ENCODE assay signal across 1 cellular context in the genomic region with DNA sequence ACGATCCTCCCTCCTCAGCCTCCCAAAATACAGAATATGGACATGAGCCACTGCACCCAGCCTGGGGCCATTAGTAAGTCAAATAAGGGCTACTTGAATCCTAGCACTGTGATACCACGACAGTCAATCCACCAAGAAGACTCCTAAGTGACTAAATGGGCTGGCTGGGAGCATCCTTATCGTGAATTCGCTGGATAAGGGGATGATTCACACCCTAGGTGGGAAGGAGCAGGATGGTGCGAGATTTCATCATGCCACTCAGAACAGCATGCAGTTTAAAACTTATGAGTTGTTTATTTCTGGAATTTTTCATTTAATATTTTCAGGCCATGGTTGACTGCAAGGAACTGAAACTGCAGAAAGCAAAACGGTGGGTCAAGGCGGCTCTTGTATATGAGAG.
TF ChIP-seq lines count a peak whose summit lies in the region.

No MANE protein-coding gene starts in this region.

TF ChIP-seq in K562, 482 proteins besides CTCF, POLR2A, EP300 and RAD21 (continued from another document):
- TF ChIP-seq, protein P1, sequence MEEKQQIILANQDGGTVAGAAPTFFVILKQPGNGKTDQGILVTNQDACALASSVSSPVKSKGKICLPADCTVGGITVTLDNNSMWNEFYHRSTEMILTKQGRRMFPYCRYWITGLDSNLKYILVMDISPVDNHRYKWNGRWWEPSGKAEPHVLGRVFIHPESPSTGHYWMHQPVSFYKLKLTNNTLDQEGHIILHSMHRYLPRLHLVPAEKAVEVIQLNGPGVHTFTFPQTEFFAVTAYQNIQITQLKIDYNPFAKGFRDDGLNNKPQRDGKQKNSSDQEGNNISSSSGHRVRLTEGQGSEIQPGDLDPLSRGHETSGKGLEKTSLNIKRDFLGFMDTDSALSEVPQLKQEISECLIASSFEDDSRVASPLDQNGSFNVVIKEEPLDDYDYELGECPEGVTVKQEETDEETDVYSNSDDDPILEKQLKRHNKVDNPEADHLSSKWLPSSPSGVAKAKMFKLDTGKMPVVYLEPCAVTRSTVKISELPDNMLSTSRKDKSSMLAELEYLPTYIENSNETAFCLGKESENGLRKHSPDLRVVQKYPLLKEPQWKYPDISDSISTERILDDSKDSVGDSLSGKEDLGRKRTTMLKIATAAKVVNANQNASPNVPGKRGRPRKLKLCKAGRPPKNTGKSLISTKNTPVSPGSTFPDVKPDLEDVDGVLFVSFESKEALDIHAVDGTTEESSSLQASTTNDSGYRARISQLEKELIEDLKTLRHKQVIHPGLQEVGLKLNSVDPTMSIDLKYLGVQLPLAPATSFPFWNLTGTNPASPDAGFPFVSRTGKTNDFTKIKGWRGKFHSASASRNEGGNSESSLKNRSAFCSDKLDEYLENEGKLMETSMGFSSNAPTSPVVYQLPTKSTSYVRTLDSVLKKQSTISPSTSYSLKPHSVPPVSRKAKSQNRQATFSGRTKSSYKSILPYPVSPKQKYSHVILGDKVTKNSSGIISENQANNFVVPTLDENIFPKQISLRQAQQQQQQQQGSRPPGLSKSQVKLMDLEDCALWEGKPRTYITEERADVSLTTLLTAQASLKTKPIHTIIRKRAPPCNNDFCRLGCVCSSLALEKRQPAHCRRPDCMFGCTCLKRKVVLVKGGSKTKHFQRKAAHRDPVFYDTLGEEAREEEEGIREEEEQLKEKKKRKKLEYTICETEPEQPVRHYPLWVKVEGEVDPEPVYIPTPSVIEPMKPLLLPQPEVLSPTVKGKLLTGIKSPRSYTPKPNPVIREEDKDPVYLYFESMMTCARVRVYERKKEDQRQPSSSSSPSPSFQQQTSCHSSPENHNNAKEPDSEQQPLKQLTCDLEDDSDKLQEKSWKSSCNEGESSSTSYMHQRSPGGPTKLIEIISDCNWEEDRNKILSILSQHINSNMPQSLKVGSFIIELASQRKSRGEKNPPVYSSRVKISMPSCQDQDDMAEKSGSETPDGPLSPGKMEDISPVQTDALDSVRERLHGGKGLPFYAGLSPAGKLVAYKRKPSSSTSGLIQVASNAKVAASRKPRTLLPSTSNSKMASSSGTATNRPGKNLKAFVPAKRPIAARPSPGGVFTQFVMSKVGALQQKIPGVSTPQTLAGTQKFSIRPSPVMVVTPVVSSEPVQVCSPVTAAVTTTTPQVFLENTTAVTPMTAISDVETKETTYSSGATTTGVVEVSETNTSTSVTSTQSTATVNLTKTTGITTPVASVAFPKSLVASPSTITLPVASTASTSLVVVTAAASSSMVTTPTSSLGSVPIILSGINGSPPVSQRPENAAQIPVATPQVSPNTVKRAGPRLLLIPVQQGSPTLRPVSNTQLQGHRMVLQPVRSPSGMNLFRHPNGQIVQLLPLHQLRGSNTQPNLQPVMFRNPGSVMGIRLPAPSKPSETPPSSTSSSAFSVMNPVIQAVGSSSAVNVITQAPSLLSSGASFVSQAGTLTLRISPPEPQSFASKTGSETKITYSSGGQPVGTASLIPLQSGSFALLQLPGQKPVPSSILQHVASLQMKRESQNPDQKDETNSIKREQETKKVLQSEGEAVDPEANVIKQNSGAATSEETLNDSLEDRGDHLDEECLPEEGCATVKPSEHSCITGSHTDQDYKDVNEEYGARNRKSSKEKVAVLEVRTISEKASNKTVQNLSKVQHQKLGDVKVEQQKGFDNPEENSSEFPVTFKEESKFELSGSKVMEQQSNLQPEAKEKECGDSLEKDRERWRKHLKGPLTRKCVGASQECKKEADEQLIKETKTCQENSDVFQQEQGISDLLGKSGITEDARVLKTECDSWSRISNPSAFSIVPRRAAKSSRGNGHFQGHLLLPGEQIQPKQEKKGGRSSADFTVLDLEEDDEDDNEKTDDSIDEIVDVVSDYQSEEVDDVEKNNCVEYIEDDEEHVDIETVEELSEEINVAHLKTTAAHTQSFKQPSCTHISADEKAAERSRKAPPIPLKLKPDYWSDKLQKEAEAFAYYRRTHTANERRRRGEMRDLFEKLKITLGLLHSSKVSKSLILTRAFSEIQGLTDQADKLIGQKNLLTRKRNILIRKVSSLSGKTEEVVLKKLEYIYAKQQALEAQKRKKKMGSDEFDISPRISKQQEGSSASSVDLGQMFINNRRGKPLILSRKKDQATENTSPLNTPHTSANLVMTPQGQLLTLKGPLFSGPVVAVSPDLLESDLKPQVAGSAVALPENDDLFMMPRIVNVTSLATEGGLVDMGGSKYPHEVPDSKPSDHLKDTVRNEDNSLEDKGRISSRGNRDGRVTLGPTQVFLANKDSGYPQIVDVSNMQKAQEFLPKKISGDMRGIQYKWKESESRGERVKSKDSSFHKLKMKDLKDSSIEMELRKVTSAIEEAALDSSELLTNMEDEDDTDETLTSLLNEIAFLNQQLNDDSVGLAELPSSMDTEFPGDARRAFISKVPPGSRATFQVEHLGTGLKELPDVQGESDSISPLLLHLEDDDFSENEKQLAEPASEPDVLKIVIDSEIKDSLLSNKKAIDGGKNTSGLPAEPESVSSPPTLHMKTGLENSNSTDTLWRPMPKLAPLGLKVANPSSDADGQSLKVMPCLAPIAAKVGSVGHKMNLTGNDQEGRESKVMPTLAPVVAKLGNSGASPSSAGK (IDR thresholded peaks at IDR 0.05) = peak; percentile 25; the same call in 1 of the 2 replicates
- TF ChIP-seq BRD4 (IDR thresholded peaks at IDR 0.05) = no peak
- 0 out of 2 replicates have a peak, but pooled peaks have one; percentile 15 for TF ChIP-seq DPF2 (IDR thresholded peaks at IDR 0.05)
- TF ChIP-seq PTBP1 (IDR thresholded peaks at IDR 0.05; ENCODE audit: low read depth, low read length) = no peak
- TF ChIP-seq ARID1B (IDR thresholded peaks at IDR 0.05) = peak; percentile 32; the same call in 1 of the 2 replicates
- TF ChIP-seq, protein P2, sequence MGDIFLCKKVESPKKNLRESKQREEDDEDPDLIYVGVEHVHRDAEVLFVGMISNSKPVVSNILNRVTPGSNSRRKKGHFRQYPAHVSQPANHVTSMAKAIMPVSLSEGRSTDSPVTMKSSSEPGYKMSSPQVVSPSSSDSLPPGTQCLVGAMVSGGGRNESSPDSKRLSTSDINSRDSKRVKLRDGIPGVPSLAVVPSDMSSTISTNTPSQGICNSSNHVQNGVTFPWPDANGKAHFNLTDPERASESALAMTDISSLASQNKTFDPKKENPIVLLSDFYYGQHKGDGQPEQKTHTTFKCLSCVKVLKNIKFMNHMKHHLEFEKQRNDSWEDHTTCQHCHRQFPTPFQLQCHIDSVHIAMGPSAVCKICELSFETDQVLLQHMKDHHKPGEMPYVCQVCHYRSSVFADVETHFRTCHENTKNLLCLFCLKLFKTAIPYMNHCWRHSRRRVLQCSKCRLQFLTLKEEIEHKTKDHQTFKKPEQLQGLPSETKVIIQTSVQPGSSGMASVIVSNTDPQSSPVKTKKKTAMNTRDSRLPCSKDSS (IDR thresholded peaks at IDR 0.05; ENCODE audit: low read depth, partially characterized antibody) = no peak
- TF ChIP-seq NR2C1 (IDR thresholded peaks at IDR 0.05) = no peak
- TF ChIP-seq NR2C1 (tag; IDR thresholded peaks at IDR 0.05) = no peak
- TF ChIP-seq RCOR1 (IDR thresholded peaks at IDR 0.05; ENCODE audit: borderline replicate concordance in 1 of 2, low read depth in 2 of 2, low read length in 2 of 2) = peak in 1 of 2 experiments; percentile 46; a peak in 1 of 4 replicates
- TF ChIP-seq, protein P3, sequence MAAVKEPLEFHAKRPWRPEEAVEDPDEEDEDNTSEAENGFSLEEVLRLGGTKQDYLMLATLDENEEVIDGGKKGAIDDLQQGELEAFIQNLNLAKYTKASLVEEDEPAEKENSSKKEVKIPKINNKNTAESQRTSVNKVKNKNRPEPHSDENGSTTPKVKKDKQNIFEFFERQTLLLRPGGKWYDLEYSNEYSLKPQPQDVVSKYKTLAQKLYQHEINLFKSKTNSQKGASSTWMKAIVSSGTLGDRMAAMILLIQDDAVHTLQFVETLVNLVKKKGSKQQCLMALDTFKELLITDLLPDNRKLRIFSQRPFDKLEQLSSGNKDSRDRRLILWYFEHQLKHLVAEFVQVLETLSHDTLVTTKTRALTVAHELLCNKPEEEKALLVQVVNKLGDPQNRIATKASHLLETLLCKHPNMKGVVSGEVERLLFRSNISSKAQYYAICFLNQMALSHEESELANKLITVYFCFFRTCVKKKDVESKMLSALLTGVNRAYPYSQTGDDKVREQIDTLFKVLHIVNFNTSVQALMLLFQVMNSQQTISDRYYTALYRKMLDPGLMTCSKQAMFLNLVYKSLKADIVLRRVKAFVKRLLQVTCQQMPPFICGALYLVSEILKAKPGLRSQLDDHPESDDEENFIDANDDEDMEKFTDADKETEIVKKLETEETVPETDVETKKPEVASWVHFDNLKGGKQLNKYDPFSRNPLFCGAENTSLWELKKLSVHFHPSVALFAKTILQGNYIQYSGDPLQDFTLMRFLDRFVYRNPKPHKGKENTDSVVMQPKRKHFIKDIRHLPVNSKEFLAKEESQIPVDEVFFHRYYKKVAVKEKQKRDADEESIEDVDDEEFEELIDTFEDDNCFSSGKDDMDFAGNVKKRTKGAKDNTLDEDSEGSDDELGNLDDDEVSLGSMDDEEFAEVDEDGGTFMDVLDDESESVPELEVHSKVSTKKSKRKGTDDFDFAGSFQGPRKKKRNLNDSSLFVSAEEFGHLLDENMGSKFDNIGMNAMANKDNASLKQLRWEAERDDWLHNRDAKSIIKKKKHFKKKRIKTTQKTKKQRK (IDR thresholded peaks at IDR 0.05; ENCODE audit: borderline replicate concordance, low read depth, low read length) = no peak
- TF ChIP-seq TRIM24 (IDR thresholded peaks at IDR 0.05) = peak in 1 of 2 experiments; percentile 38; a peak in 1 of 4 replicates
- TF ChIP-seq SOX6 (IDR thresholded peaks at IDR 0.05) = no peak
- TF ChIP-seq, protein P4, sequence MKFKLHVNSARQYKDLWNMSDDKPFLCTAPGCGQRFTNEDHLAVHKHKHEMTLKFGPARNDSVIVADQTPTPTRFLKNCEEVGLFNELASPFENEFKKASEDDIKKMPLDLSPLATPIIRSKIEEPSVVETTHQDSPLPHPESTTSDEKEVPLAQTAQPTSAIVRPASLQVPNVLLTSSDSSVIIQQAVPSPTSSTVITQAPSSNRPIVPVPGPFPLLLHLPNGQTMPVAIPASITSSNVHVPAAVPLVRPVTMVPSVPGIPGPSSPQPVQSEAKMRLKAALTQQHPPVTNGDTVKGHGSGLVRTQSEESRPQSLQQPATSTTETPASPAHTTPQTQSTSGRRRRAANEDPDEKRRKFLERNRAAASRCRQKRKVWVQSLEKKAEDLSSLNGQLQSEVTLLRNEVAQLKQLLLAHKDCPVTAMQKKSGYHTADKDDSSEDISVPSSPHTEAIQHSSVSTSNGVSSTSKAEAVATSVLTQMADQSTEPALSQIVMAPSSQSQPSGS (CRISPR knock-in tag; IDR thresholded peaks at IDR 0.05) = no peak
- TF ChIP-seq ZNF12 (CRISPR knock-in tag; IDR thresholded peaks at IDR 0.05) = no peak
- no peak for TF ChIP-seq CEBPG (CRISPR knock-in tag; IDR thresholded peaks at IDR 0.05)
- peak in 1 of 2 experiments; percentile 76; a peak in 2 of 4 replicates for TF ChIP-seq CEBPG (tag; conservative IDR thresholded peaks at IDR 0.05 in 1 of 2, IDR thresholded peaks at IDR 0.05 in 1 of 2)
